In genomic region chr2:223467194-223467593, GRCh38 we compare ENCODE assay signal across 21 cellular contexts.
"Had no signal": no experiment of that assay in that cellular context is flagged by ENCODE, and none has a peak within 500 bp of the region (broad histone marks: within the 10 kb centered on the region; RNA-seq: fewer than 3 reads in every experiment).

No MANE protein-coding gene starts in this region.

- DNase-seq: activated B cell treated with CpG ODN at 0.5 μM for 24 hours; activated CD4-positive, alpha-beta memory T cell treated with anti-CD3 and anti-CD28 coated beads for 36 hours; activated CD4-positive, alpha-beta T cell treated with anti-CD3 and anti-CD28 coated beads for 4 hours; activated naive CD8-positive, alpha-beta T cell treated with anti-CD3 and anti-CD28 coated beads for 36 hours; activated T-cell treated with anti-CD3 and anti-CD28 coated beads for 4 hours; amygdala; dorsolateral prefrontal cortex; hypothalamus; lower lobe of right lung; right lobe of liver; small intestine; stimulated activated CD4-positive, alpha-beta T cell treated with anti-CD3 and anti-CD28 coated beads, Interleukin-15, amount 100 ng/mL, for 24 hours; stimulated activated CD4-positive, alpha-beta T cell treated with anti-CD3 and anti-CD28 coated beads, Interleukin-2, amount 100 ng/mL, for 48 hours; stomach; upper lobe of left lung had no signal

- H3K27me3 Mint-ChIP-seq: activated CD4-positive, alpha-beta memory T cell treated with anti-CD3 and anti-CD28 coated beads for 36 hours; activated naive CD8-positive, alpha-beta T cell treated with anti-CD3 and anti-CD28 coated beads for 36 hours had no signal

- H3K4me1 Mint-ChIP-seq: activated B cell treated with CpG ODN at 0.5 μM for 24 hours; activated naive CD8-positive, alpha-beta T cell treated with anti-CD3 and anti-CD28 coated beads for 36 hours; nephron; stimulated activated effector memory CD8-positive, alpha-beta T cell treated with anti-CD3 and anti-CD28 coated beads, Interleukin-12 subunit alpha, Interleukin-12 subunit beta, amount 100 ng/mL, for 72 hours had no signal

- H3K4me3 Mint-ChIP-seq: activated B cell treated with CpG ODN at 0.5 μM for 24 hours; activated CD4-positive, alpha-beta memory T cell treated with anti-CD3 and anti-CD28 coated beads for 36 hours; activated naive CD8-positive, alpha-beta T cell treated with anti-CD3 and anti-CD28 coated beads for 36 hours; activated T-helper 1 cell treated with anti-CD3 and anti-CD28 coated beads, Interleukin-12 subunit alpha, Interleukin-12 subunit beta, Interleukin-2, Interleukin-4 antibody, amounts not matched to agents 30 ng/mL and 10 ng/mL and 1 ng/mL, durations not matched to agents 14 hours and 24 hours and 36 hours; nephron; stimulated activated effector memory CD8-positive, alpha-beta T cell treated with anti-CD3 and anti-CD28 coated beads, Interleukin-12 subunit alpha, Interleukin-12 subunit beta, amount 100 ng/mL, for 72 hours; T-helper 2 cell treated with Interferon-gamma antibody and Interleukin-4, amounts not matched to agents 5 μg/mL and 100 μg/mL, for 36 hours had no signal

- H3K36me3 Mint-ChIP-seq: activated CD4-positive, alpha-beta memory T cell treated with anti-CD3 and anti-CD28 coated beads for 36 hours; activated naive CD8-positive, alpha-beta T cell treated with anti-CD3 and anti-CD28 coated beads for 36 hours; stimulated activated effector memory CD8-positive, alpha-beta T cell treated with anti-CD3 and anti-CD28 coated beads, Interleukin-12 subunit alpha, Interleukin-12 subunit beta, amount 100 ng/mL, for 72 hours had no signal

- FAIRE-seq: frontal cortex, keratinocyte, small intestine had no signal

- H3K27ac Mint-ChIP-seq: activated B cell treated with CpG ODN at 0.5 μM for 24 hours; activated CD4-positive, alpha-beta memory T cell treated with anti-CD3 and anti-CD28 coated beads for 36 hours; activated naive CD8-positive, alpha-beta T cell treated with anti-CD3 and anti-CD28 coated beads for 36 hours; activated T-helper 1 cell treated with anti-CD3 and anti-CD28 coated beads, Interleukin-12 subunit alpha, Interleukin-12 subunit beta, Interleukin-2, Interleukin-4 antibody, amounts not matched to agents 30 ng/mL and 10 ng/mL and 1 ng/mL, durations not matched to agents 14 hours and 24 hours and 36 hours; nephron; stimulated activated effector memory CD8-positive, alpha-beta T cell treated with anti-CD3 and anti-CD28 coated beads, Interleukin-12 subunit alpha, Interleukin-12 subunit beta, amount 100 ng/mL, for 72 hours; T-helper 2 cell treated with Interferon-gamma antibody and Interleukin-4, amounts not matched to agents 5 μg/mL and 100 μg/mL, for 36 hours had no signal

- H3K9me3 Mint-ChIP-seq: activated B cell treated with CpG ODN at 0.5 μM for 24 hours; activated CD4-positive, alpha-beta memory T cell treated with anti-CD3 and anti-CD28 coated beads for 36 hours; activated naive CD8-positive, alpha-beta T cell treated with anti-CD3 and anti-CD28 coated beads for 36 hours; activated T-helper 1 cell treated with anti-CD3 and anti-CD28 coated beads, Interleukin-12 subunit alpha, Interleukin-12 subunit beta, Interleukin-2, Interleukin-4 antibody, amounts not matched to agents 30 ng/mL and 10 ng/mL and 1 ng/mL, durations not matched to agents 14 hours and 24 hours and 36 hours; T-helper 2 cell treated with Interferon-gamma antibody and Interleukin-4, amounts not matched to agents 5 μg/mL and 100 μg/mL, for 36 hours had no signal
